Comparison of ENCODE assay signal across 24 cellular contexts in the genomic region with DNA sequence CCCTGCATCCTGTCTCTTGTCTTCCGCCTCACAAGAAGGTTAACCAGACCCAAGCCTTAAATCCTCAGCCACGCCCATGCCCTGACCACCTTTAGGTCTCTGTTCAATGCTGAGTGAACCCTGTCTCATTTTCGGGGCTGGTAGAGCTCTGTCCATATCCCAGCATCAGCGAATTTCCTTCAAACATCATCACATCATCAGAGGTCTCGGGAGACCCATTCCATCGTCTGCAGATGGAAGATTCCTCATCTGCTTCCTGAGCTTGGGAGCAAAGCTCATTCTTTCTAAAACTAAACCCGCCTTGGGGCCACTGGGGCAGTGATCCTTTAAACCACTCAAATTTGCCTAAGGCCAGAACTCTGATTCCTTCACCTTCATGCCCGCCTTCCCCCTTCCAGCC.
"Had no signal": no experiment of that assay in that cellular context is flagged by ENCODE, and none has a peak within 500 bp of the region (broad histone marks: within the 10 kb centered on the region; RNA-seq: fewer than 3 reads in every experiment).

No MANE protein-coding gene starts in this region.

- ATAC-seq: HepG2, Panc1, PC-3, SK-N-SH treated with all-trans-retinoic acid at 6 μM for 48 hours had no signal

- DNase-seq: IMR-90, Karpas-422, KG1, MG63, NCI-H1092, NCI-H1105 treated with DMSO at 0.1 percent for 48 hours, NCI-H1417 treated with DMSO at 0.1 percent for 48 hours, NCI-H146, NCI-H1694 treated with DMSO at 0.1 percent for 48 hours, NCI-H1930, NCI-H2081, NCI-H2171, NCI-H226, NCI-H446, NCI-H510A, NCI-H524 treated with DMSO at 0.1 percent for 48 hours, NCI-H69, NCI-H774, PC-3, SHP77, SJCRH30 had no signal
